ENCODE assay signal across 25 cellular contexts in genomic region chr2:74072542-74072941, GRCh38.
A peak's percentile ranks its signal among the peaks of the same experiment; 100 is the strongest.
DNase-seq lines count a peak whose midpoint lies in the region; ATAC-seq and TF ChIP-seq lines count a peak whose summit lies in the region.
"Had no signal": no experiment of that assay in that cellular context is flagged by ENCODE, and none has a peak within 500 bp of the region (broad histone marks: within the 10 kb centered on the region; RNA-seq: fewer than 3 reads in every experiment).

No MANE protein-coding gene starts in this region.

- H3K4me2 ChIP-seq in BLaER1 treated with 17β-estradiol and CSF1 and Interleukin-3, amounts not matched to agents 10 nM and 100 nM, result peak overlapping the region in 9 of 11 experiments; percentile 0 to 63 (median 40); a peak in 13 of 22 replicates
- H3K4me2 ChIP-seq in IMR-90 (ENCODE audit: low read depth, low read length), result no peak overlapping the region

- H3K9ac ChIP-seq in BLaER1 treated with 17β-estradiol and CSF1 and Interleukin-3, amounts not matched to agents 10 nM and 100 nM, result no peak overlapping the region; a peak in 1 of 22 replicates
- no peak overlapping the region for H3K9ac ChIP-seq in IMR-90 (ENCODE audit: low read depth, low read length)

- intact Hi-C loops in IMR-90 (cut with micrococcal nuclease), result no loop called here

- no CpG with 5 or more reads among the region's 1 CpG for WGBS in IMR-90 (ENCODE audit: extremely low coverage in 2 of 2, insufficient read length in 1 of 2), 2 experiments

- H3K79me1 ChIP-seq in IMR-90 (ENCODE audit: low read depth in 1 of 2, low read length in 2 of 2), result peaks cover 16% of the 10 kb centered on the region in 2 experiments

- H3K23ac ChIP-seq in IMR-90 (ENCODE audit: low read depth, low read length), result no peak overlapping the region

- no peak overlapping the region for H2BK20ac ChIP-seq in IMR-90 (ENCODE audit: low read depth, low read length)

- H4K5ac ChIP-seq in IMR-90 (ENCODE audit: low read depth, low read length), result no peak overlapping the region

- H2BK5ac ChIP-seq in IMR-90 (ENCODE audit: low read depth, low read length, poor library complexity, severe bottlenecking), result no peak overlapping the region

- H2BK15ac ChIP-seq in IMR-90 (ENCODE audit: low read depth, low read length), result no peak overlapping the region

- CTCF ChIA-PET in IMR-90 (lab: Yijun Ruan, JAX), result no interaction called here

- no peak overlapping the region for H2AFZ ChIP-seq in IMR-90 (replicated peaks; ENCODE audit: low read length, poor library complexity)

- H3K4ac ChIP-seq in IMR-90 (ENCODE audit: low read depth, low read length), result no peak overlapping the region

- H3K4me3 ChIP-seq in BLaER1 treated with 17β-estradiol and CSF1 and Interleukin-3, amounts not matched to agents 10 nM and 100 nM, result no peak overlapping the region
- H3K4me3 ChIP-seq in IMR-90 (ENCODE audit: insufficient read depth, low read depth, low read length) (no peak overlapping the region), fibroblast of villous mesenchyme (ENCODE audit: low read depth, low read length) (no peak overlapping the region)
- H3K4me3 ChIP-seq: ascending aorta, heart left ventricle, lower lobe of right lung, ovary, SK-N-MC, thoracic aorta had no signal

- no peak overlapping the region for H2BK120ac ChIP-seq in IMR-90 (ENCODE audit: low read depth, low read length)

- H3K18ac ChIP-seq in IMR-90 (ENCODE audit: low read depth, low read length), result no peak overlapping the region

- no peak for TF ChIP-seq RAD21 in IMR-90 (IDR thresholded peaks at IDR 0.05; ENCODE audit: low read length)

- H3K27me3 ChIP-seq in BLaER1 treated with 17β-estradiol and CSF1 and Interleukin-3, amounts not matched to agents 10 nM and 100 nM, result no peaks in the 10 kb centered on the region
- no peaks in the 10 kb centered on the region for H3K27me3 ChIP-seq in IMR-90 (ENCODE audit: control insufficient read depth, insufficient read depth, low read length)
- H3K27me3 ChIP-seq: ascending aorta, heart left ventricle, ovary had no signal

- H4K91ac ChIP-seq in IMR-90 (ENCODE audit: insufficient read depth, low read depth, low read length), result no peak overlapping the region

- peaks cover 7 to 47% (median 31%) of the 10 kb centered on the region in 10 experiments; a peak in 18 of 20 replicates for H3K4me1 ChIP-seq in BLaER1 treated with 17β-estradiol and CSF1 and Interleukin-3, amounts not matched to agents 10 nM and 100 nM
- H3K4me1 ChIP-seq in IMR-90 (ENCODE audit: control insufficient read depth, insufficient read depth, low read length), result no peaks in the 10 kb centered on the region
- H3K4me1 ChIP-seq: ascending aorta had no signal

- BruUV-seq in IMR-90 (replicated peaks; lab: Mats Ljungman, UMichigan), result no TSS peak

- H2AK9ac ChIP-seq in IMR-90 (replicated peaks; ENCODE audit: low read depth, low read length, poor library complexity), result no peak overlapping the region

- TF ChIP-seq CTCF in IMR-90 (conservative IDR thresholded peaks at IDR 0.05; ENCODE audit: low read depth, low read length), result no peak
- no peak for TF ChIP-seq CTCF in fibroblast of villous mesenchyme (IDR thresholded peaks at IDR 0.05; ENCODE audit: insufficient read depth, low read depth, low read length)

- TF ChIP-seq POLR2A in IMR-90 (IDR thresholded peaks at IDR 0.05; ENCODE audit: low read depth, low read length), result no peak

- H2AK5ac ChIP-seq in IMR-90 (ENCODE audit: low read depth, low read length), result no peak overlapping the region

- peaks cover 79 to 98% (median 90%) of the 10 kb centered on the region in 11 experiments for H3K36me3 ChIP-seq in BLaER1 treated with 17β-estradiol and CSF1 and Interleukin-3, amounts not matched to agents 10 nM and 100 nM
- H3K36me3 ChIP-seq in IMR-90 (ENCODE audit: control insufficient read depth, insufficient read depth, low read length), result peaks cover 2% of the 10 kb centered on the region; the same call in 1 of the 2 replicates
- H3K36me3 ChIP-seq: ascending aorta, lower lobe of right lung, ovary, thoracic aorta had no signal

- no peak overlapping the region for H3K56ac ChIP-seq in IMR-90 (ENCODE audit: extremely low read depth, insufficient read depth, low read length)

- dilution Hi-C loops in IMR-90 (cut with HindIII; ENCODE audit: low sequenced_read_pairs, unreplicated experiment), result no loop called here

- no peak overlapping the region for H3K14ac ChIP-seq in IMR-90 (replicated peaks; ENCODE audit: low read depth, low read length)

- in situ Hi-C loops in IMR-90 (cut with MboI; ENCODE audit: low sequenced_read_pairs), result no loop called here

- DNase-seq in IMR-90, result no peak
- peak; percentile 50 for DNase-seq in SKM-1 treated with dmso at 0.1 percent for 144 hours (lab: John Stamatoyannopoulos, UW; ENCODE audit: unreplicated experiment)
- DNase-seq in fibroblast of villous mesenchyme (ENCODE audit: low read depth), result peak; percentile 65
- DNase-seq in NCI-H446 treated with DMSO at 0.1 percent for 48 hours (lab: John Stamatoyannopoulos, UW), result no peak
- no peak for DNase-seq in medulla oblongata (ENCODE audit: extremely low spot score)
- no peak for DNase-seq in NCI-H345 treated with DMSO at 0.1 percent for 48 hours (lab: John Stamatoyannopoulos, UW; ENCODE audit: unreplicated experiment)
- DNase-seq: ACHN; activated CD4-positive, alpha-beta T cell treated with anti-CD3 and anti-CD28 coated beads, Interleukin-2, amount 10 ng/mL, durations not matched to agents 7 days and 5 days; activated CD8-positive, alpha-beta memory T cell treated with anti-CD3 and anti-CD28 coated beads, Interleukin-2, amount 50 U/mL, for 48 hours; CD8-positive, alpha-beta memory T cell; effector memory CD4-positive, alpha-beta T cell; heart left ventricle; HFFc6; Karpas-422; lower lobe of right lung; NCI-H1436; NCI-H82; ovary had no signal

- POLR2A ChIA-PET in IMR-90 (lab: Charles Lee; ENCODE audit: unreplicated experiment), result no interaction called here

- no peak for ATAC-seq in IMR-90 (ENCODE audit: low read depth)
- no peak for ATAC-seq in GM21390 (IDR thresholded peaks at IDR 0.05; ENCODE audit: unreplicated experiment)
- ATAC-seq: heart left ventricle; sciatic nerve; stimulated activated memory B cell treated with anti-CD40 and anti-IgM and Interleukin-4, amounts not matched to agents 10 μg/mL and 1 μg/mL and 100 μg/mL, for 72 hours had no signal

- peaks cover 24 to 100% (median 78%) of the 10 kb centered on the region in 11 experiments; a peak in 19 of 22 replicates for H4K20me1 ChIP-seq in BLaER1 treated with 17β-estradiol and CSF1 and Interleukin-3, amounts not matched to agents 10 nM and 100 nM
- no peaks in the 10 kb centered on the region for H4K20me1 ChIP-seq in IMR-90 (ENCODE audit: insufficient read depth, low read length)

- H4K8ac ChIP-seq in IMR-90 (ENCODE audit: low read depth in 2 of 2, low read length in 2 of 2), result no peak overlapping the region

- peaks cover 3 to 22% (median 12%) of the 10 kb centered on the region in 11 experiments; a peak in 16 of 22 replicates for H3K9me3 ChIP-seq in BLaER1 treated with 17β-estradiol and CSF1 and Interleukin-3, amounts not matched to agents 10 nM and 100 nM (replicated peaks in 1 of 11)
- no peaks in the 10 kb centered on the region for H3K9me3 ChIP-seq in IMR-90 (ENCODE audit: control insufficient read depth, insufficient read depth, low read length)
- H3K9me3 ChIP-seq: ascending aorta, heart left ventricle, lower lobe of right lung, ovary, thoracic aorta had no signal

- peak overlapping the region in 9 of 11 experiments; percentile 15 to 63 (median 42); a peak in 10 of 22 replicates for H3K27ac ChIP-seq in BLaER1 treated with 17β-estradiol and CSF1 and Interleukin-3, amounts not matched to agents 10 nM and 100 nM
- H3K27ac ChIP-seq in IMR-90 (ENCODE audit: insufficient read depth, low read length), result no peak overlapping the region
- H3K27ac ChIP-seq: ascending aorta, heart left ventricle, lower lobe of right lung, ovary, SK-N-MC, thoracic aorta had no signal

- H3K9me1 ChIP-seq in IMR-90 (ENCODE audit: insufficient read depth, low read length), result 0 out of 2 replicates have a peak, but pooled peaks cover 3% of the 10 kb centered on the region

TF ChIP-seq in IMR-90, 13 proteins besides CTCF, POLR2A, EP300 and RAD21:
- no peak for TF ChIP-seq BHLHE40 (IDR thresholded peaks at IDR 0.05; ENCODE audit: low read depth, low read length)
- no peak for TF ChIP-seq SMC3 (IDR thresholded peaks at IDR 0.05; ENCODE audit: low read depth, low read length)
- TF ChIP-seq CEBPB (IDR thresholded peaks at IDR 0.05; ENCODE audit: low read depth, low read length), result peak; percentile 71; the same call in 1 of the 2 replicates
- no peak for TF ChIP-seq RFX5 (IDR thresholded peaks at IDR 0.05; ENCODE audit: low read depth, low read length)

Comparison
In these comparisons a context has a peak if more than half of its experiments do, and no peak if none do; other contexts are left out.
1. DNase-seq: peak in SKM-1 treated with dmso at 0.1 percent for 144 hours (single experiment) and fibroblast of villous mesenchyme (single experiment); none in IMR-90 (single experiment), NCI-H446 treated with DMSO at 0.1 percent for 48 hours (single experiment), medulla oblongata (single experiment) and NCI-H345 treated with DMSO at 0.1 percent for 48 hours (single experiment).